Comparison of ENCODE assay signal across 12 cellular contexts in the genomic region with DNA sequence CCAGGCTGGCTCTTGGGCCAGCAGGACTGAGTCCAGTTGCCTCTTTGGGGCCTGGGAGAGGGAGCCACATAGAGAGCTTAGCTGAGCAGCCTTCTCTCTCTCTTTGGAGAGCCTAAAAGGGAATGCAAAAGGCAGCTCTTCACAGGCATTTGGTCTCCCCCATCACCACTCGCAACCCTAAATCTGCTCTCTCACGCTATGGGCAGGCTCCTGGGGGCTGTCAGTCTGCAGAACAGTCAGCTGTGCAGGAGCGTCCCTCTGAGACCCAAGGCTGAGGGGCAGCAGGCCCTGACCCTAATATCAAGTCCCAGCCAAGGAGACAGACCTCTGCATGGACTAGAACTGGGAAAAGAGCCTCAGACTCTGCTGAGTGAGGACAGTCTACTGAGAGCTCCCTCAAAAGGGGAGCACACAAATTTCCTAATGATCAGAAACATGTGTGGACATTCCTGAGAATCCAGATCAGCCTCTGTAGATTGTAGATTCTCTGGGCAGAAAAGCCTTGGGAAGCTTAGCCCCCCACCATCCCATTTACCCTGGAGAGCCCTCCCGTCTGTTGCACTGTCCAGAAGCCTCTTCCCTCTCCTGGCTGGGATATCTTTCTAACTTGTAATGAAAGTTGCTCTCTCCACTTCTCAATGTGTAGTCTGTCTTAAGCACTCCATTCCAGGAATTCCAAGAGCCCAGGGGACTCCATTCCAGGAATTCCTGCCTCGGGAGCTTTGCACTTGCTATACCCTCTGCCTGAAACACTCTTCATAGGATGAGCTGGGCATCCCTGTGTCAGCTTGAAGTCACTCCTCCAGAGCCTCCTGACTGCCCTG.
DNase-seq lines count a peak whose midpoint lies in the region; ATAC-seq and TF ChIP-seq lines count a peak whose summit lies in the region.
"Had no signal": no experiment of that assay in that cellular context is flagged by ENCODE, and none has a peak within 500 bp of the region (broad histone marks: within the 10 kb centered on the region; RNA-seq: fewer than 3 reads in every experiment).

No MANE protein-coding gene starts in this region.

- ATAC-seq in effector memory CD8-positive, alpha-beta T cell (replicated peaks): no peak
- no peak for ATAC-seq in HG03280 (IDR thresholded peaks at IDR 0.05; ENCODE audit: unreplicated experiment)
- ATAC-seq: CD8-positive, alpha-beta T cell; T-helper 17 cell had no signal

- peaks cover 18 to 22% of the 10 kb centered on the region in 2 donors for H3K4me1 Mint-ChIP-seq in effector memory CD8-positive, alpha-beta T cell (ENCODE audit: low read depth in 2 of 2)

- H3K9me3 ChIP-seq in HUES64 (ENCODE audit: insufficient read depth, low read depth, low read length): no peaks in the 10 kb centered on the region
- H3K9me3 ChIP-seq: prostate gland had no signal

- H3K9ac ChIP-seq in HUES64 (ENCODE audit: low read depth, low read length) (peak overlapping the region; percentile 42), mesendoderm (ENCODE audit: low read length) (no peak overlapping the region)

- H3K23ac ChIP-seq in mesendoderm (ENCODE audit: low read length): peak overlapping the region; percentile 70

- peak overlapping the region; percentile 35 for H3K18ac ChIP-seq in mesendoderm (ENCODE audit: low read length)

- peaks cover 7% of the 10 kb centered on the region for H3K36me3 Mint-ChIP-seq in effector memory CD8-positive, alpha-beta T cell (ENCODE audit: insufficient read depth)
- H3K36me3 Mint-ChIP-seq: CD8-positive, alpha-beta T cell had no signal

- peak overlapping the region in 1 of 2 donors; percentile 77 for H3K4me3 Mint-ChIP-seq in effector memory CD8-positive, alpha-beta T cell
- H3K4me3 Mint-ChIP-seq: CD8-positive, alpha-beta T cell; T-helper 17 cell had no signal

- no peak overlapping the region for H3K4me3 ChIP-seq in AG09309 (ENCODE audit: control insufficient read depth, low read depth, low read length)
- H3K4me3 ChIP-seq in HUES64 (ENCODE audit: low read length): no peak overlapping the region
- H3K4me3 ChIP-seq in mesendoderm (ENCODE audit: low read length): no peak overlapping the region
- H3K4me3 ChIP-seq: prostate gland had no signal

- peak overlapping the region; percentile 57 for H3K56ac ChIP-seq in mesendoderm (ENCODE audit: low read length)

- H3K4ac ChIP-seq in mesendoderm (ENCODE audit: low read depth, low read length): peak overlapping the region; percentile 58

- H3K4me1 ChIP-seq in HUES64 (ENCODE audit: insufficient read depth, low read length) (peaks cover 20% of the 10 kb centered on the region), mesendoderm (ENCODE audit: control insufficient read depth, low read depth, low read length) (peaks cover 17% of the 10 kb centered on the region)
- H3K4me1 ChIP-seq: prostate gland had no signal

- H3K27me3 ChIP-seq in HUES64 (ENCODE audit: insufficient read depth, low read length) (no peaks in the 10 kb centered on the region), mesendoderm (ENCODE audit: insufficient read depth, low read length, poor library complexity) (no peaks in the 10 kb centered on the region)

- DNase-seq in AG09309 (ENCODE audit: low read depth): peak; percentile 48
- no peak for DNase-seq in effector memory CD8-positive, alpha-beta T cell
- peak; percentile 98 for DNase-seq in mesendoderm
- DNase-seq in SIG-M5 treated with dmso at 0.1 percent for 504 hours (lab: John Stamatoyannopoulos, UW; ENCODE audit: unreplicated experiment): no peak
- DNase-seq in germinal center (ENCODE audit: low spot score): no peak
- no peak for DNase-seq in NCI-H2171 treated with DMSO at 0.1 percent for 48 hours (lab: John Stamatoyannopoulos, UW)
- DNase-seq: CD8-positive, alpha-beta T cell; T-helper 17 cell had no signal

- no peaks in the 10 kb centered on the region for H3K79me1 ChIP-seq in mesendoderm (ENCODE audit: low read length)

- H3K27ac ChIP-seq in HUES64 (ENCODE audit: low read depth, low read length): peak overlapping the region; percentile 56
- H3K27ac ChIP-seq in mesendoderm (ENCODE audit: low read depth, low read length): no peak overlapping the region
- H3K27ac ChIP-seq: HL-60, prostate gland had no signal

- peak overlapping the region; percentile 61 to 93 for H3K27ac Mint-ChIP-seq in effector memory CD8-positive, alpha-beta T cell
- H3K27ac Mint-ChIP-seq: CD8-positive, alpha-beta T cell had no signal

- H2AK5ac ChIP-seq in mesendoderm (ENCODE audit: low read length): peak overlapping the region; percentile 41

- H4K5ac ChIP-seq in mesendoderm (ENCODE audit: low read length): no peak overlapping the region

- no peak for TF ChIP-seq CTCF in AG09309 (IDR thresholded peaks at IDR 0.05; ENCODE audit: control insufficient read depth, insufficient read depth, low read depth, low read length, missing control alignments)

- no peaks in the 10 kb centered on the region for H3K9me3 Mint-ChIP-seq in effector memory CD8-positive, alpha-beta T cell
- H3K9me3 Mint-ChIP-seq: CD8-positive, alpha-beta T cell had no signal

- 58% methylated on average over 5 of the region's 5 CpGs for WGBS in HUES64
- no CpG with 5 or more reads among the region's 5 CpGs for WGBS in mesendoderm (ENCODE audit: extremely low coverage, insufficient coverage, low lambda C conversion rate)

- H3K27me3 Mint-ChIP-seq in effector memory CD8-positive, alpha-beta T cell: no peaks in the 10 kb centered on the region

- H4K8ac ChIP-seq in mesendoderm (ENCODE audit: low read depth, low read length): no peak overlapping the region

- peak overlapping the region; percentile 71 for H2BK5ac ChIP-seq in mesendoderm (ENCODE audit: low read length)

- peak overlapping the region; percentile 17 for H2BK120ac ChIP-seq in mesendoderm (ENCODE audit: low read depth, low read length)

- H3K4me2 ChIP-seq in mesendoderm (ENCODE audit: low read length): no peak overlapping the region

- no peaks in the 10 kb centered on the region for H3K36me3 ChIP-seq in HUES64 (ENCODE audit: insufficient read depth, low read length)
- H3K36me3 ChIP-seq in mesendoderm (ENCODE audit: control insufficient read depth, insufficient read depth, low read length): no peaks in the 10 kb centered on the region
- H3K36me3 ChIP-seq: prostate gland had no signal

- no peak overlapping the region for H2BK15ac ChIP-seq in mesendoderm (replicated peaks; ENCODE audit: low read depth)

- no peaks in the 10 kb centered on the region for H3K79me2 ChIP-seq in mesendoderm (ENCODE audit: control insufficient read depth, insufficient read depth, low read length)

Comparison
In these comparisons a context has a peak if more than half of its experiments do, and no peak if none do; other contexts are left out.
1. DNase-seq: peak in AG09309 (single experiment) and mesendoderm (single experiment); none in effector memory CD8-positive, alpha-beta T cell (0 of 3), SIG-M5 treated with dmso at 0.1 percent for 504 hours (single experiment), germinal center (single experiment) and NCI-H2171 treated with DMSO at 0.1 percent for 48 hours (single experiment).